Comparison of ENCODE assay signal across 10 cellular contexts in genomic region chr15:49815937-49816336, GRCh38.
DNase-seq lines count a peak whose midpoint lies in the region; ATAC-seq and TF ChIP-seq lines count a peak whose summit lies in the region.
"Had no signal": no experiment of that assay in that cellular context is flagged by ENCODE, and none has a peak within 500 bp of the region (broad histone marks: within the 10 kb centered on the region; RNA-seq: fewer than 3 reads in every experiment).

No MANE protein-coding gene starts in this region.

- intact Hi-C loops in CD14-positive monocyte (cut with micrococcal nuclease), result no loop called here

- no peaks in the 10 kb centered on the region for H3K36me3 Mint-ChIP-seq in CD14-positive monocyte
- no peaks in the 10 kb centered on the region for H3K36me3 Mint-ChIP-seq in T-helper 2 cell treated with Interferon-gamma antibody and Interleukin-4, amounts not matched to agents 5 μg/mL and 100 μg/mL, for 36 hours (ENCODE audit: low read depth)
- H3K36me3 Mint-ChIP-seq: memory B cell had no signal

- H3K4me1 Mint-ChIP-seq in CD14-positive monocyte, result peaks cover 17% of the 10 kb centered on the region
- H3K4me1 Mint-ChIP-seq in T-helper 2 cell treated with Interferon-gamma antibody and Interleukin-4, amounts not matched to agents 5 μg/mL and 100 μg/mL, for 36 hours (ENCODE audit: low read depth), result peaks cover 11% of the 10 kb centered on the region

- no peaks in the 10 kb centered on the region for H3K27me3 Mint-ChIP-seq in CD14-positive monocyte (ENCODE audit: low read depth in 3 of 3)
- H3K27me3 Mint-ChIP-seq in T-helper 2 cell treated with Interferon-gamma antibody and Interleukin-4, amounts not matched to agents 5 μg/mL and 100 μg/mL, for 36 hours (ENCODE audit: low read depth), result no peaks in the 10 kb centered on the region
- H3K27me3 Mint-ChIP-seq: memory B cell had no signal

- H3K27ac Mint-ChIP-seq in CD14-positive monocyte, result no peak overlapping the region
- no peak overlapping the region for H3K27ac Mint-ChIP-seq in T-helper 2 cell treated with Interferon-gamma antibody and Interleukin-4, amounts not matched to agents 5 μg/mL and 100 μg/mL, for 36 hours
- H3K27ac Mint-ChIP-seq: memory B cell had no signal

- no peak for TF ChIP-seq CTCF in CD14-positive monocyte (IDR thresholded peaks at IDR 0.05)

- peak overlapping the region in 1 of 2 donors; percentile 14 for H3K4me3 Mint-ChIP-seq in CD14-positive monocyte
- H3K4me3 Mint-ChIP-seq in T-helper 2 cell treated with Interferon-gamma antibody and Interleukin-4, amounts not matched to agents 5 μg/mL and 100 μg/mL, for 36 hours, result no peak overlapping the region
- H3K4me3 Mint-ChIP-seq: memory B cell had no signal

- DNase-seq in stimulated activated CD4-positive, alpha-beta T cell treated with anti-CD3 and anti-CD28 coated beads, Interleukin-15, amount 100 ng/mL, for 24 hours, result peak; percentile 6
- no peak for DNase-seq in stimulated activated CD4-positive, alpha-beta T cell treated with anti-CD3 and anti-CD28 coated beads, Interleukin-2, amount 100 ng/mL, for 48 hours
- DNase-seq in cerebellar cortex (ENCODE audit: low spot score) (peak; percentile 7), CD14-positive monocyte (ENCODE audit: low spot score) (no peak), RPMI8226 (no peak), NCI-H2107 treated with DMSO at 0.1 percent for 48 hours (lab: John Stamatoyannopoulos, UW; ENCODE audit: unreplicated experiment) (no peak)
- no peak for DNase-seq in T-helper 2 cell treated with Interferon-gamma antibody and Interleukin-4, amounts not matched to agents 5 μg/mL and 100 μg/mL, for 36 hours (ENCODE audit: low spot score)
- DNase-seq: activated gamma-delta T cell treated with Interleukin-2 at 50 U/mL for 16 hours had no signal

- ATAC-seq in HG03558 (IDR thresholded peaks at IDR 0.05; ENCODE audit: extremely low read depth, unreplicated experiment), result peak; percentile 55

- H3K9me3 Mint-ChIP-seq in CD14-positive monocyte, result peaks cover 0 to 9% (median 2%) of the 10 kb centered on the region in 7 donors
- H3K9me3 Mint-ChIP-seq in T-helper 2 cell treated with Interferon-gamma antibody and Interleukin-4, amounts not matched to agents 5 μg/mL and 100 μg/mL, for 36 hours, result no peaks in the 10 kb centered on the region
- H3K9me3 Mint-ChIP-seq: memory B cell had no signal

Comparison
In these comparisons a context has a peak if more than half of its experiments do, and no peak if none do; other contexts are left out.
1. DNase-seq: peak in stimulated activated CD4-positive, alpha-beta T cell treated with anti-CD3 and anti-CD28 coated beads, Interleukin-15, amount 100 ng/mL, for 24 hours (single experiment) and cerebellar cortex (single experiment); none in stimulated activated CD4-positive, alpha-beta T cell treated with anti-CD3 and anti-CD28 coated beads, Interleukin-2, amount 100 ng/mL, for 48 hours (0 of 2), CD14-positive monocyte (single experiment), T-helper 2 cell treated with Interferon-gamma antibody and Interleukin-4, amounts not matched to agents 5 μg/mL and 100 μg/mL, for 36 hours (single experiment), RPMI8226 (single experiment) and NCI-H2107 treated with DMSO at 0.1 percent for 48 hours (single experiment).